Comparison of ENCODE assay signal across 1 cellular context in the genomic region with DNA sequence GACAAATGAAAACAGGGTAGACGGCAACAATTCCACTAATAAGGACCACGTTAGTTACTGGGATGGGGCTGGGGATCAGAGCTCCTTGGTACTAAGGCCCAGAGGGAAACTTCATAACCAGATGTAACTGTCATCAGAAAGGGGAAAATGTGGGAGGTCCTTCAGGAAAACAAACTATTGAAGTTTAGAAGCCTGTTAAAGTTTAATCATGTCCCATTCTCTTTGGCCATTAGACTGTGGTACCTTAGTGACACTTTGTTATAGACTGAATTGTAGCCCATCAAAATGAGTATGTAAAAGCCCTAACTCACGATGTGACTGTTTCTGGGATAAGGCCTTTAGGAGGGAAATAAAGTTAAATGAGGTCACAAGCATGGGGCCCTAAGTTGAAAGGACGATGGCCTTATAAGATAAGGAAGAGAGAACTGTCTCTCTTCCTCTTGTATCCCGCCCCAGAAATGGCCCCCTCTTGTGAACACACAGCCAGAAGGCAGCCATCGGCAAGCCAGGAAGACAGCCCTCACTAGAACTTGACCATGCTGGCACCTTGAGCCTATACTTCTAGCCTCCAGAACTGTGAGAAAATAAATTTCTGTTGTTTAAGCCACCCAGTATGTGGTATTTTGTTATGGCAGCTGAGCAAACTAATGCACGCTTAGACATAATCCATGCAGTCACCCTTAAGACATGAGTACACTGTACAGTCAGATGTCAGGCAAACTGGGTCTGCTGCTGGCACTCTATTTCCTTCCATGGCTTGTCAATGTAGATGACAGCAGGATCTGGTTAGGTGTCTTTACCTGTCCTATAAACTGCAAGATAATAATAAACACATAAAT.
TF ChIP-seq lines count a peak whose summit lies in the region.

No MANE protein-coding gene starts in this region.

TF ChIP-seq in GM12878, 131 proteins besides CTCF, POLR2A, EP300 and RAD21:
- no peak for TF ChIP-seq BHLHE40 (IDR thresholded peaks at IDR 0.05; ENCODE audit: borderline replicate concordance in 1 of 2, low read depth in 2 of 2, low read length in 1 of 2)
- no peak for TF ChIP-seq MYC (IDR thresholded peaks at IDR 0.05; ENCODE audit: insufficient read depth, insufficient read length, insufficient replicate concordance, low read length, severe bottlenecking)
- no peak for TF ChIP-seq KAT2A (conservative IDR thresholded peaks at IDR 0.05; ENCODE audit: control insufficient read depth, low read depth, low read length)
- TF ChIP-seq REST (IDR thresholded peaks at IDR 0.05; ENCODE audit: low read depth, low read length): no peak
- no peak for TF ChIP-seq TARDBP (IDR thresholded peaks at IDR 0.05; ENCODE audit: borderline replicate concordance)
- TF ChIP-seq, protein P1, sequence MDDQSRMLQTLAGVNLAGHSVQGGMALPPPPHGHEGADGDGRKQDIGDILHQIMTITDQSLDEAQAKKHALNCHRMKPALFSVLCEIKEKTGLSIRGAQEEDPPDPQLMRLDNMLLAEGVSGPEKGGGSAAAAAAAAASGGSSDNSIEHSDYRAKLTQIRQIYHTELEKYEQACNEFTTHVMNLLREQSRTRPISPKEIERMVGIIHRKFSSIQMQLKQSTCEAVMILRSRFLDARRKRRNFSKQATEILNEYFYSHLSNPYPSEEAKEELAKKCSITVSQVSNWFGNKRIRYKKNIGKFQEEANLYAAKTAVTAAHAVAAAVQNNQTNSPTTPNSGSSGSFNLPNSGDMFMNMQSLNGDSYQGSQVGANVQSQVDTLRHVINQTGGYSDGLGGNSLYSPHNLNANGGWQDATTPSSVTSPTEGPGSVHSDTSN (IDR thresholded peaks at IDR 0.05; ENCODE audit: insufficient replicate concordance, low read depth, low read length): no peak
- TF ChIP-seq, protein P2, sequence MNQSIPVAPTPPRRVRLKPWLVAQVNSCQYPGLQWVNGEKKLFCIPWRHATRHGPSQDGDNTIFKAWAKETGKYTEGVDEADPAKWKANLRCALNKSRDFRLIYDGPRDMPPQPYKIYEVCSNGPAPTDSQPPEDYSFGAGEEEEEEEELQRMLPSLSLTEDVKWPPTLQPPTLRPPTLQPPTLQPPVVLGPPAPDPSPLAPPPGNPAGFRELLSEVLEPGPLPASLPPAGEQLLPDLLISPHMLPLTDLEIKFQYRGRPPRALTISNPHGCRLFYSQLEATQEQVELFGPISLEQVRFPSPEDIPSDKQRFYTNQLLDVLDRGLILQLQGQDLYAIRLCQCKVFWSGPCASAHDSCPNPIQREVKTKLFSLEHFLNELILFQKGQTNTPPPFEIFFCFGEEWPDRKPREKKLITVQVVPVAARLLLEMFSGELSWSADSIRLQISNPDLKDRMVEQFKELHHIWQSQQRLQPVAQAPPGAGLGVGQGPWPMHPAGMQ (IDR thresholded peaks at IDR 0.05; ENCODE audit: borderline replicate concordance): no peak
- TF ChIP-seq, protein P3, sequence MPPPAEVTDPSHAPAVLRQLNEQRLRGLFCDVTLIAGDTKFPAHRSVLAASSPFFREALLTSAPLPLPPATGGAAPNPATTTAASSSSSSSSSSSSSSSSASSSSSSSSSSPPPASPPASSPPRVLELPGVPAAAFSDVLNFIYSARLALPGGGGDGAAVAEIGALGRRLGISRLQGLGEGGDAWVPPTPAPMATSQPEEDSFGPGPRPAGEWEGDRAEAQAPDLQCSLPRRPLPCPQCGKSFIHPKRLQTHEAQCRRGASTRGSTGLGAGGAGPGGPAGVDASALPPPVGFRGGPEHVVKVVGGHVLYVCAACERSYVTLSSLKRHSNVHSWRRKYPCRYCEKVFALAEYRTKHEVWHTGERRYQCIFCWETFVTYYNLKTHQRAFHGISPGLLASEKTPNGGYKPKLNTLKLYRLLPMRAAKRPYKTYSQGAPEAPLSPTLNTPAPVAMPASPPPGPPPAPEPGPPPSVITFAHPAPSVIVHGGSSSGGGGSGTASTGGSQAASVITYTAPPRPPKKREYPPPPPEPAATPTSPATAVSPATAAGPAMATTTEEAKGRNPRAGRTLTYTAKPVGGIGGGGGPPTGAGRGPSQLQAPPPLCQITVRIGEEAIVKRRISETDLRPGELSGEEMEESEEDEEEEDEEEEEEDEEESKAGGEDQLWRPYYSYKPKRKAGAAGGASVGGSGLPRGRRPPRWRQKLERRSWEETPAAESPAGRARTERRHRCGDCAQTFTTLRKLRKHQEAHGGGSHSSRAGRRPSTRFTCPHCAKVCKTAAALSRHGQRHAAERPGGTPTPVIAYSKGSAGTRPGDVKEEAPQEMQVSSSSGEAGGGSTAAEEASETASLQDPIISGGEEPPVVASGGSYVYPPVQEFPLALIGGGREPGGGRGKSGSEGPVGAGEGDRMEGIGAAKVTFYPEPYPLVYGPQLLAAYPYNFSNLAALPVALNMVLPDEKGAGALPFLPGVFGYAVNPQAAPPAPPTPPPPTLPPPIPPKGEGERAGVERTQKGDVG (CRISPR knock-in tag; IDR thresholded peaks at IDR 0.05): no peak
- no peak for TF ChIP-seq TCF7 (IDR thresholded peaks at IDR 0.05; ENCODE audit: borderline replicate concordance)
- TF ChIP-seq ETV6 (conservative IDR thresholded peaks at IDR 0.05 in 1 of 2, IDR thresholded peaks at IDR 0.05 in 1 of 2; ENCODE audit: borderline replicate concordance in 1 of 2, low read depth in 1 of 2): no peak
- no peak for TF ChIP-seq NFYA (IDR thresholded peaks at IDR 0.05; ENCODE audit: borderline replicate concordance, low read depth, low read length)
- TF ChIP-seq MEF2A (IDR thresholded peaks at IDR 0.05; ENCODE audit: insufficient read depth, low read depth, low read length): no peak
- TF ChIP-seq BRCA1 (IDR thresholded peaks at IDR 0.05; ENCODE audit: low read depth, low read length): no peak
- no peak for TF ChIP-seq IRF4 (IDR thresholded peaks at IDR 0.05; ENCODE audit: low read depth, low read length)
- TF ChIP-seq CBX5 (IDR thresholded peaks at IDR 0.05; ENCODE audit: low read depth): no peak
